ENCODE assay signal across 8 cellular contexts in the genomic region with DNA sequence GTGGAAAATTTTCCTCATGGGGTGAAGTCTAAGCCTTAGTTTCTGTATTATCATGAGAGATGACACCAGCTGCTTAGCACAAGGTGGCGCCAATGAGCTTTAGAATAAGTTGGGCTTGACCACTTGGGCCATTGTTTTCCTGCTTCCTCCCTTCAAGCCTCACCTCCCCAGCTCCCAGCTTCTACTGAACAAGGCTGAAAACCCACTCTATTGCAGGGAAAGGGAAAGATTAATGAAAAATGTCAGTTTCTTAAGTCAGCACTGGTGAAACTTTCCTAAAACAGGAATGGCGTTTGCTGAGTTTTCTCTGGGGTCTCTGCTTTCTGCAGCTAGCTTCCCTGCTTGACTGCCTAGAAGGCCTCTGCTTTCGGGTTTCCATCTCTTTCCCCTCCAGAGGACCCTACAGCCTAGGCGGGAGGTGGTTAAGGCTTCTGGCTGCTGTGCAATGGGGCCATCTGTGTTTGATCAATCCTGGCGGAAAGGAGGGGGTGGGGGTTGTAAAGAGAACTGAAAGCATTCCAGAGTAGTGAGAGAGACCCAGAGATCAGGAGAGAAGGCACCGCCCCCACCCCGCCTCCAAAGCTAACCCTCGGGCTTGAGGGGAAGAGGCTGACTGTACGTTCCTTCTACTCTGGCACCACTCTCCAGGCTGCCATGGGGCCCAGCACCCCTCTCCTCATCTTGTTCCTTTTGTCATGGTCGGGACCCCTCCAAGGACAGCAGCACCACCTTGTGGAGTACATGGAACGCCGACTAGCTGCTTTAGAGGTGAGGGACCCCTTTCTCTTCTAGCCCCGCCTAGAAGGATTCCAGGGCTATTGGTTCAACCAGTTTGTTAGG. TPM values are rescaled to one million over a fixed set of nuclear protein-coding genes. Genes with fewer than 3 reads are reported as not detected.
DNase-seq lines count a peak whose midpoint lies in the region; ATAC-seq, FAIRE-seq and TF ChIP-seq lines count a peak whose summit lies in the region.

A gene with protein sequence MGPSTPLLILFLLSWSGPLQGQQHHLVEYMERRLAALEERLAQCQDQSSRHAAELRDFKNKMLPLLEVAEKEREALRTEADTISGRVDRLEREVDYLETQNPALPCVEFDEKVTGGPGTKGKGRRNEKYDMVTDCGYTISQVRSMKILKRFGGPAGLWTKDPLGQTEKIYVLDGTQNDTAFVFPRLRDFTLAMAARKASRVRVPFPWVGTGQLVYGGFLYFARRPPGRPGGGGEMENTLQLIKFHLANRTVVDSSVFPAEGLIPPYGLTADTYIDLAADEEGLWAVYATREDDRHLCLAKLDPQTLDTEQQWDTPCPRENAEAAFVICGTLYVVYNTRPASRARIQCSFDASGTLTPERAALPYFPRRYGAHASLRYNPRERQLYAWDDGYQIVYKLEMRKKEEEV (plus strand): TSS at position 612 of the 840 bp plus-strand sequence. CDS start 43 bp downstream, at position 655.

- peak; percentile 56 for TF ChIP-seq CTCF in CD8-positive, alpha-beta T cell (IDR thresholded peaks at IDR 0.05)

- H3K27ac Mint-ChIP-seq in CD8-positive, alpha-beta T cell = peak within 1 kb of the TSS; percentile 55

- FAIRE-seq in endometrium (lab: Jason Lieb, UNC) = peak; percentile 66

- H3K36me3 ChIP-seq in CD8-positive, alpha-beta T cell (ENCODE audit: insufficient read depth, low read length) = no peaks in the 10 kb centered on the region
- H3K36me3 ChIP-seq in HAP-1 (replicated peaks) = peaks cover 3% of the 10 kb centered on the region; the same call in 1 of the 2 replicates

- H3K27me3 ChIP-seq in CD8-positive, alpha-beta T cell (ENCODE audit: insufficient read depth, low read length) = no peaks in the 10 kb centered on the region
- H3K27me3 ChIP-seq in HAP-1 (ENCODE audit: low read depth) = no peaks in the 10 kb centered on the region

- H3K4me3 Mint-ChIP-seq in CD8-positive, alpha-beta T cell = no peak within 1 kb of the TSS

- peak; percentile 26 for ATAC-seq in CD8-positive, alpha-beta T cell
- ATAC-seq in HG02938 (IDR thresholded peaks at IDR 0.05; ENCODE audit: unreplicated experiment) = no peak

- H3K27ac ChIP-seq in CD8-positive, alpha-beta T cell (ENCODE audit: low read depth, low read length) = no peak within 1 kb of the TSS

- POLR2A ChIA-PET in CD8-positive, alpha-beta T cell (lab: Charles Lee) = interaction anchor here (1.0 to 1.1 kb wide), 3 partner anchors 33 to 303 kb away, joined by 3 to 4 read pairs (median 3); a partner anchor contains a TSS

- in situ Hi-C loops in HAP-1 (cut with MboI; ENCODE audit: low sequenced_read_pairs) = no loop called here

- intact Hi-C loops in CD8-positive, alpha-beta T cell (cut with DNase I, micrococcal nuclease) = loop anchor here (1.0 to 10.0 kb wide), 10 partner anchors 37 to 693 kb away; a partner anchor contains a TSS

- no peaks in the 10 kb centered on the region for H3K9me3 Mint-ChIP-seq in CD8-positive, alpha-beta T cell

- CTCF ChIA-PET in CD8-positive, alpha-beta T cell (lab: Charles Lee) = interaction anchor here (0.6 to 2.4 kb wide), 12 partner anchors 9 to 449 kb away, joined by 3 to 10 read pairs (median 4); a partner anchor contains a TSS

- peaks cover 41% of the 10 kb centered on the region for H3K4me1 Mint-ChIP-seq in CD8-positive, alpha-beta T cell (ENCODE audit: low read depth)

- no peaks in the 10 kb centered on the region for H3K27me3 Mint-ChIP-seq in CD8-positive, alpha-beta T cell (ENCODE audit: low read depth)

- H3K4me1 ChIP-seq in CD8-positive, alpha-beta T cell (ENCODE audit: insufficient read depth, low read length) = peaks cover 18% of the 10 kb centered on the region
- peaks cover 30% of the 10 kb centered on the region for H3K4me1 ChIP-seq in HAP-1

- peaks cover 30% of the 10 kb centered on the region for H3K36me3 Mint-ChIP-seq in CD8-positive, alpha-beta T cell

- DNase-seq in CD8-positive, alpha-beta T cell = peak in 4 of 7 experiments; percentile 8 to 49 (median 44)
- DNase-seq in HAP-1 (ENCODE audit: low spot score in 2 of 2) (peak; percentile 89 to 91), NCI-H2227 (lab: John Stamatoyannopoulos, UW; ENCODE audit: unreplicated experiment) (peak; percentile 87), medulla oblongata (ENCODE audit: extremely low spot score) (peak; percentile 96)
- peak; percentile 74 for DNase-seq in activated CD4-positive, alpha-beta T cell treated with anti-CD3 and anti-CD28 coated beads for 48 hours
- peak; percentile 12 for DNase-seq in stimulated activated CD8-positive, alpha-beta memory T cell treated with anti-CD3 and anti-CD28 coated beads, Interleukin-12 subunit alpha, Interleukin-12 subunit beta, amount 100 ng/mL, for 1 hour (ENCODE audit: low read depth)

- no peak within 1 kb of the TSS for H3K4me3 ChIP-seq in CD8-positive, alpha-beta T cell (ENCODE audit: low read depth, low read length)
- no peak within 1 kb of the TSS for H3K4me3 ChIP-seq in HAP-1

- H3K9me3 ChIP-seq in CD8-positive, alpha-beta T cell (ENCODE audit: low read length) = no peaks in the 10 kb centered on the region
- H3K9me3 ChIP-seq in HAP-1 = no peaks in the 10 kb centered on the region

RNA-seq across cellular contexts. Expression of the gene that starts here (rescaled TPM):
- under 1 TPM; 0.49 to 0.67 TPM for total RNA-seq in CD8-positive, alpha-beta T cell

Comparison
In these comparisons a context has a peak if more than half of its experiments do, and no peak if none do; other contexts are left out.
1. Peak in DNase-seq and ATAC-seq in CD8-positive, alpha-beta T cell; RNA of the gene not detected or under 1 TPM.
2. DNase-seq: peak in every context shown above with its lines; median percentile 96 in medulla oblongata; 90 in HAP-1; 87 in NCI-H2227; 74 in activated CD4-positive, alpha-beta T cell treated with anti-CD3 and anti-CD28 coated beads for 48 hours; 44 in CD8-positive, alpha-beta T cell; 12 in stimulated activated CD8-positive, alpha-beta memory T cell treated with anti-CD3 and anti-CD28 coated beads, Interleukin-12 subunit alpha, Interleukin-12 subunit beta, amount 100 ng/mL, for 1 hour.